Comparison of ENCODE assay signal across 25 cellular contexts in the genomic region with DNA sequence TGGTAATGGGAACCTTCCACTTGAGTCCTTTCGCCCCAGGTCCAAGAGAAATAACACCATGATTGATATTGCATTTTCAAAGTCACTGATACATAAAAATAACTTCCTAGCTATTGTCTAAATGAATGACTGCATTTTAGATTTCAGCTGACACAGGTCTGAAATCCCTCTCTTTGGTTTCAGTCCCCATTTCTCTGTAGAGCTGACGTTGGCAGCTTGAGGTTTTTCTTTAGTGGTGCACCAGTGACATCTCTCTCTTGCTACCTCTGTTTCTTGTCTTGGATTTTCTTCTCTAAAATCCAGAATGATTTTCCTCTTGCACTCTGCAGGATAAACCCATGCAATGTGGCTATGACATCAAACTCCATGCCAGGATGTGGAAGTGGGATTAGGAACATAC. TPM values are rescaled to one million over a fixed set of nuclear protein-coding genes. Genes with fewer than 3 reads are reported as not detected.
A peak's percentile ranks its signal among the peaks of the same experiment; 100 is the strongest.
DNase-seq lines count a peak whose midpoint lies in the region; ATAC-seq and TF ChIP-seq lines count a peak whose summit lies in the region.
"Had no signal": no experiment of that assay in that cellular context is flagged by ENCODE, and none has a peak within 500 bp of the region (broad histone marks: within the 10 kb centered on the region; RNA-seq: fewer than 3 reads in every experiment).

No MANE protein-coding gene starts in this region.

- DNase-seq in activated naive CD8-positive, alpha-beta T cell treated with anti-CD3 and anti-CD28 coated beads, Interleukin-2, amount 10 ng/mL, durations not matched to agents 7 days and 5 days: no peak
- no peak for DNase-seq in activated naive CD8-positive, alpha-beta T cell treated with anti-CD3 and anti-CD28 coated beads, Interleukin-2, amount 50 U/mL, for 24 hours
- peak; percentile 20 for DNase-seq in activated CD4-positive, alpha-beta memory T cell treated with anti-CD3 and anti-CD28 coated beads, Interleukin-2, amount 10 ng/mL, durations not matched to agents 7 days and 5 days
- no peak for DNase-seq in stimulated activated effector memory CD8-positive, alpha-beta T cell treated with anti-CD3 and anti-CD28 coated beads, Interleukin-12 subunit alpha, Interleukin-12 subunit beta, amount 100 ng/mL, for 72 hours (ENCODE audit: low spot score in 2 of 2)
- DNase-seq in colonic mucosa: no peak
- no peak for DNase-seq in kidney glomerular epithelial cell (lab: John Stamatoyannopoulos, UW)
- no peak for DNase-seq in posterior cingulate gyrus
- DNase-seq: aorta; DMS153; GDM1; kidney; lower lobe of right lung; NCI-H1417 treated with DMSO at 0.1 percent for 48 hours; NCI-H446 treated with DMSO at 0.1 percent for 48 hours; SHP77 treated with DMSO at 0.1 percent for 48 hours; sigmoid colon; stimulated activated naive CD8-positive, alpha-beta T cell treated with anti-CD3 and anti-CD28 coated beads, Interleukin-15, Interleukin-2, amounts not matched to agents 100 U/mL and 50 U/mL, for 24 hours had no signal

- H3K27me3 ChIP-seq in KMS-11 (ENCODE audit: insufficient read depth, low read depth): no peaks in the 10 kb centered on the region
- no peaks in the 10 kb centered on the region for H3K27me3 ChIP-seq in colonic mucosa
- H3K27me3 ChIP-seq: BLaER1, sigmoid colon had no signal

- H4K20me1 ChIP-seq in KMS-11 (ENCODE audit: insufficient read depth): no peaks in the 10 kb centered on the region
- H4K20me1 ChIP-seq: BLaER1 had no signal

- H3K9me3 Mint-ChIP-seq in activated naive CD8-positive, alpha-beta T cell treated with anti-CD3 and anti-CD28 coated beads, Interleukin-2, amount 10 ng/mL, durations not matched to agents 7 days and 5 days: peaks cover 2% of the 10 kb centered on the region
- H3K9me3 Mint-ChIP-seq in activated naive CD8-positive, alpha-beta T cell treated with anti-CD3 and anti-CD28 coated beads, Interleukin-2, amount 50 U/mL, for 24 hours: no peaks in the 10 kb centered on the region
- peaks cover 8% of the 10 kb centered on the region for H3K9me3 Mint-ChIP-seq in activated CD4-positive, alpha-beta memory T cell treated with anti-CD3 and anti-CD28 coated beads, Interleukin-2, amount 10 ng/mL, durations not matched to agents 7 days and 5 days
- H3K9me3 Mint-ChIP-seq in stimulated activated effector memory CD8-positive, alpha-beta T cell treated with anti-CD3 and anti-CD28 coated beads, Interleukin-12 subunit alpha, Interleukin-12 subunit beta, amount 100 ng/mL, for 72 hours: no peaks in the 10 kb centered on the region

- peak overlapping the region; percentile 75 for H3K27ac ChIP-seq in KMS-11
- no peak overlapping the region for H3K27ac ChIP-seq in colonic mucosa
- H3K27ac ChIP-seq: BLaER1, lower lobe of right lung, prostate gland, sigmoid colon, thoracic aorta had no signal

- peaks cover 74% of the 10 kb centered on the region for H3K4me1 ChIP-seq in KMS-11 (ENCODE audit: low read depth, poor library complexity, severe bottlenecking)
- peaks cover 3% of the 10 kb centered on the region for H3K4me1 ChIP-seq in colonic mucosa
- H3K4me1 ChIP-seq: prostate gland had no signal

- H3K4me3 ChIP-seq in KMS-11 (IDR thresholded peaks at IDR 0.05; ENCODE audit: insufficient read depth, low read depth, low read length): no peak overlapping the region
- no peak overlapping the region for H3K4me3 ChIP-seq in colonic mucosa
- H3K4me3 ChIP-seq: BLaER1, K562, lower lobe of right lung, mucosa of descending colon, prostate gland, sigmoid colon, thoracic aorta had no signal

- no peak for ATAC-seq in activated naive CD8-positive, alpha-beta T cell treated with anti-CD3 and anti-CD28 coated beads, Interleukin-2, amount 10 ng/mL, durations not matched to agents 7 days and 5 days (ENCODE audit: low read depth)
- no peak for ATAC-seq in activated naive CD8-positive, alpha-beta T cell treated with anti-CD3 and anti-CD28 coated beads, Interleukin-2, amount 50 U/mL, for 24 hours
- ATAC-seq in stimulated activated effector memory CD8-positive, alpha-beta T cell treated with anti-CD3 and anti-CD28 coated beads, Interleukin-12 subunit alpha, Interleukin-12 subunit beta, amount 100 ng/mL, for 72 hours: peak; percentile 33
- ATAC-seq: K562; lower lobe of right lung; mucosa of descending colon; stimulated activated naive CD8-positive, alpha-beta T cell treated with anti-CD3 and anti-CD28 coated beads, Interleukin-15, Interleukin-2, amounts not matched to agents 100 U/mL and 50 U/mL, for 24 hours had no signal

- POLR2A ChIA-PET in activated naive CD8-positive, alpha-beta T cell treated with anti-CD3 and anti-CD28 coated beads, Interleukin-2, amount 10 ng/mL, durations not matched to agents 7 days and 5 days (lab: Charles Lee): interaction anchor here (2.7 kb wide), 1 partner anchor 30 kb away, joined by 16 read pairs; no protein-coding TSS in a partner anchor
- POLR2A ChIA-PET in activated CD4-positive, alpha-beta memory T cell treated with anti-CD3 and anti-CD28 coated beads, Interleukin-2, amount 10 ng/mL, durations not matched to agents 7 days and 5 days (lab: Charles Lee): interaction anchor here (1.3 to 5.2 kb wide), 4 partner anchors 31 to 92 kb away, joined by 4 to 55 read pairs (median 6); partner anchors contain the start of genes SORL1 and SORL1-AS1

- peaks cover 48% of the 10 kb centered on the region for H3K4me1 Mint-ChIP-seq in activated naive CD8-positive, alpha-beta T cell treated with anti-CD3 and anti-CD28 coated beads, Interleukin-2, amount 10 ng/mL, durations not matched to agents 7 days and 5 days
- peaks cover 72% of the 10 kb centered on the region for H3K4me1 Mint-ChIP-seq in activated naive CD8-positive, alpha-beta T cell treated with anti-CD3 and anti-CD28 coated beads, Interleukin-2, amount 50 U/mL, for 24 hours
- H3K4me1 Mint-ChIP-seq in activated CD4-positive, alpha-beta memory T cell treated with anti-CD3 and anti-CD28 coated beads, Interleukin-2, amount 10 ng/mL, durations not matched to agents 7 days and 5 days: peaks cover 75% of the 10 kb centered on the region
- peaks cover 50% of the 10 kb centered on the region for H3K4me1 Mint-ChIP-seq in stimulated activated effector memory CD8-positive, alpha-beta T cell treated with anti-CD3 and anti-CD28 coated beads, Interleukin-12 subunit alpha, Interleukin-12 subunit beta, amount 100 ng/mL, for 72 hours

- CTCF ChIA-PET in activated CD4-positive, alpha-beta memory T cell treated with anti-CD3 and anti-CD28 coated beads, Interleukin-2, amount 10 ng/mL, durations not matched to agents 7 days and 5 days (lab: Charles Lee): interaction anchor here (0.6 to 2.4 kb wide), 5 partner anchors 9 to 171 kb away, joined by 3 to 12 read pairs (median 3); no protein-coding TSS in a partner anchor

- TF ChIP-seq CTCF in KMS-11 (conservative IDR thresholded peaks at IDR 0.05; ENCODE audit: low read depth, low read length) (no peak), colonic mucosa (IDR thresholded peaks at IDR 0.05) (no peak)

- peak overlapping the region; percentile 32 for H3K4me3 Mint-ChIP-seq in activated naive CD8-positive, alpha-beta T cell treated with anti-CD3 and anti-CD28 coated beads, Interleukin-2, amount 10 ng/mL, durations not matched to agents 7 days and 5 days
- H3K4me3 Mint-ChIP-seq in activated naive CD8-positive, alpha-beta T cell treated with anti-CD3 and anti-CD28 coated beads, Interleukin-2, amount 50 U/mL, for 24 hours: no peak overlapping the region
- no peak overlapping the region for H3K4me3 Mint-ChIP-seq in activated CD4-positive, alpha-beta memory T cell treated with anti-CD3 and anti-CD28 coated beads, Interleukin-2, amount 10 ng/mL, durations not matched to agents 7 days and 5 days
- H3K4me3 Mint-ChIP-seq in stimulated activated effector memory CD8-positive, alpha-beta T cell treated with anti-CD3 and anti-CD28 coated beads, Interleukin-12 subunit alpha, Interleukin-12 subunit beta, amount 100 ng/mL, for 72 hours: no peak overlapping the region
- H3K4me3 Mint-ChIP-seq: activated naive CD4-positive, alpha-beta T cell treated with anti-CD3 and anti-CD28 coated beads, Interleukin-2, amount 50 U/mL, for 24 hours; dendritic cell treated with granulocyte-macrophage colony-stimulating factor and Interleukin-4, amounts not matched to agents 40 ng/mL and 50 ng/mL, for 4 days had no signal

- peak overlapping the region; percentile 25; the same call in 1 of the 2 replicates for H3K9ac ChIP-seq in KMS-11
- no peak overlapping the region for H3K9ac ChIP-seq in colonic mucosa (ENCODE audit: low read depth in 2 of 2, low read length in 2 of 2)
- H3K9ac ChIP-seq: BLaER1 had no signal

- H3K4me2 ChIP-seq in KMS-11: peak overlapping the region; percentile 73
- H3K4me2 ChIP-seq: BLaER1 had no signal

- H3K36me3 ChIP-seq in KMS-11 (ENCODE audit: insufficient read depth) (no peaks in the 10 kb centered on the region), colonic mucosa (no peaks in the 10 kb centered on the region)
- H3K36me3 ChIP-seq: BLaER1, lower lobe of right lung, prostate gland, sigmoid colon, thoracic aorta had no signal

- peak overlapping the region; percentile 13 for H3K27ac Mint-ChIP-seq in activated naive CD8-positive, alpha-beta T cell treated with anti-CD3 and anti-CD28 coated beads, Interleukin-2, amount 10 ng/mL, durations not matched to agents 7 days and 5 days
- H3K27ac Mint-ChIP-seq in activated naive CD8-positive, alpha-beta T cell treated with anti-CD3 and anti-CD28 coated beads, Interleukin-2, amount 50 U/mL, for 24 hours: no peak overlapping the region
- peak overlapping the region; percentile 61 for H3K27ac Mint-ChIP-seq in activated CD4-positive, alpha-beta memory T cell treated with anti-CD3 and anti-CD28 coated beads, Interleukin-2, amount 10 ng/mL, durations not matched to agents 7 days and 5 days
- H3K27ac Mint-ChIP-seq in stimulated activated effector memory CD8-positive, alpha-beta T cell treated with anti-CD3 and anti-CD28 coated beads, Interleukin-12 subunit alpha, Interleukin-12 subunit beta, amount 100 ng/mL, for 72 hours: no peak overlapping the region
- H3K27ac Mint-ChIP-seq: activated naive CD4-positive, alpha-beta T cell treated with anti-CD3 and anti-CD28 coated beads, Interleukin-2, amount 50 U/mL, for 24 hours; dendritic cell treated with granulocyte-macrophage colony-stimulating factor and Interleukin-4, amounts not matched to agents 40 ng/mL and 50 ng/mL, for 4 days had no signal

- H3K9me3 ChIP-seq in colonic mucosa: no peaks in the 10 kb centered on the region
- H3K9me3 ChIP-seq: lower lobe of right lung, mucosa of descending colon, prostate gland, sigmoid colon, thoracic aorta had no signal

- H3K36me3 Mint-ChIP-seq in activated naive CD8-positive, alpha-beta T cell treated with anti-CD3 and anti-CD28 coated beads, Interleukin-2, amount 10 ng/mL, durations not matched to agents 7 days and 5 days: peaks cover 6% of the 10 kb centered on the region
- H3K36me3 Mint-ChIP-seq in activated naive CD8-positive, alpha-beta T cell treated with anti-CD3 and anti-CD28 coated beads, Interleukin-2, amount 50 U/mL, for 24 hours (ENCODE audit: low read depth): peaks cover 3% of the 10 kb centered on the region
- H3K36me3 Mint-ChIP-seq in activated CD4-positive, alpha-beta memory T cell treated with anti-CD3 and anti-CD28 coated beads, Interleukin-2, amount 10 ng/mL, durations not matched to agents 7 days and 5 days (ENCODE audit: low read depth): peaks cover 13% of the 10 kb centered on the region
- H3K36me3 Mint-ChIP-seq in stimulated activated effector memory CD8-positive, alpha-beta T cell treated with anti-CD3 and anti-CD28 coated beads, Interleukin-12 subunit alpha, Interleukin-12 subunit beta, amount 100 ng/mL, for 72 hours: no peaks in the 10 kb centered on the region

- intact Hi-C loops in colonic mucosa (cut with DNase I): no loop called here
- intact Hi-C loops in posterior cingulate gyrus (cut with DNase I): no loop called here

- no peaks in the 10 kb centered on the region for H3K27me3 Mint-ChIP-seq in activated naive CD8-positive, alpha-beta T cell treated with anti-CD3 and anti-CD28 coated beads, Interleukin-2, amount 10 ng/mL, durations not matched to agents 7 days and 5 days
- no peaks in the 10 kb centered on the region for H3K27me3 Mint-ChIP-seq in activated naive CD8-positive, alpha-beta T cell treated with anti-CD3 and anti-CD28 coated beads, Interleukin-2, amount 50 U/mL, for 24 hours
- no peaks in the 10 kb centered on the region for H3K27me3 Mint-ChIP-seq in activated CD4-positive, alpha-beta memory T cell treated with anti-CD3 and anti-CD28 coated beads, Interleukin-2, amount 10 ng/mL, durations not matched to agents 7 days and 5 days
- H3K27me3 Mint-ChIP-seq: activated naive CD4-positive, alpha-beta T cell treated with anti-CD3 and anti-CD28 coated beads, Interleukin-2, amount 50 U/mL, for 24 hours; dendritic cell treated with granulocyte-macrophage colony-stimulating factor and Interleukin-4, amounts not matched to agents 40 ng/mL and 50 ng/mL, for 4 days had no signal

- H3K79me2 ChIP-seq in KMS-11 (ENCODE audit: insufficient read depth, low read depth): no peaks in the 10 kb centered on the region

- H2AFZ ChIP-seq in KMS-11 (ENCODE audit: low read depth): peak overlapping the region; percentile 25; the same call in 1 of the 2 replicates

RNA-seq across cellular contexts. Expression of gene SORL1, which starts 31.7 kb away (rescaled TPM):
- 100 to 1,000 TPM; 179 to 195 TPM for total RNA-seq in activated naive CD8-positive, alpha-beta T cell treated with anti-CD3 and anti-CD28 coated beads, Interleukin-2, amount 10 ng/mL, durations not matched to agents 7 days and 5 days
- 100 to 1,000 TPM; 115 to 116 TPM for total RNA-seq in activated CD4-positive, alpha-beta memory T cell treated with anti-CD3 and anti-CD28 coated beads, Interleukin-2, amount 10 ng/mL, durations not matched to agents 7 days and 5 days
- total RNA-seq in colonic mucosa: 100 to 1,000 TPM in 1 of 2 donors, 10 to 100 TPM in 1; 66.1 to 121 TPM

Comparison
In these comparisons a context has a peak if more than half of its experiments do, and no peak if none do; other contexts are left out.
1. H3K27ac Mint-ChIP-seq: peak in activated naive CD8-positive, alpha-beta T cell treated with anti-CD3 and anti-CD28 coated beads, Interleukin-2, amount 10 ng/mL, durations not matched to agents 7 days and 5 days (single experiment) and activated CD4-positive, alpha-beta memory T cell treated with anti-CD3 and anti-CD28 coated beads, Interleukin-2, amount 10 ng/mL, durations not matched to agents 7 days and 5 days (single experiment); none in activated naive CD8-positive, alpha-beta T cell treated with anti-CD3 and anti-CD28 coated beads, Interleukin-2, amount 50 U/mL, for 24 hours (single experiment) and stimulated activated effector memory CD8-positive, alpha-beta T cell treated with anti-CD3 and anti-CD28 coated beads, Interleukin-12 subunit alpha, Interleukin-12 subunit beta, amount 100 ng/mL, for 72 hours (single experiment).